ENCODE assay signal across 8 cellular contexts in genomic region chr2:29309090-29310054, GRCh38.
DNase-seq lines count a peak whose midpoint lies in the region; ATAC-seq and TF ChIP-seq lines count a peak whose summit lies in the region.

No MANE protein-coding gene starts in this region.

- TF ChIP-seq CTCF in AG04450 (IDR thresholded peaks at IDR 0.05; ENCODE audit: low read depth, low read length) (peak; percentile 89), GM12872 (IDR thresholded peaks at IDR 0.05; ENCODE audit: insufficient read depth, low read depth, low read length) (peak; percentile 92), glutamatergic neuron (IDR thresholded peaks at IDR 0.05; ENCODE audit: partially characterized antibody, unreplicated experiment) (peak; percentile 68)

- H3K27ac ChIP-seq in AG04450 (ENCODE audit: low read depth, low read length) = no peak overlapping the region

- DNase-seq in AG04450 (ENCODE audit: low read depth, low spot score) = peak; percentile 34
- peak; percentile 55 for DNase-seq in NOMO-1 treated with DMSO at 0.1 percent for 48 hours (lab: John Stamatoyannopoulos, UW; ENCODE audit: unreplicated experiment)
- DNase-seq in activated naive CD4-positive, alpha-beta T cell treated with anti-CD3 and anti-CD28 coated beads, Interleukin-2, amount 50 U/mL, for 72 hours (ENCODE audit: low spot score in 2 of 2) = peak in 1 of 2 donors; percentile 59
- peak; percentile 24 for DNase-seq in glutamatergic neuron
- peak; percentile 79 for DNase-seq in pons (ENCODE audit: low spot score)
- DNase-seq in GOT3 (lab: John Stamatoyannopoulos, UW) = no peak

- peaks cover 20% of the 10 kb centered on the region for H3K27me3 ChIP-seq in AG04450 (ENCODE audit: control insufficient read depth, insufficient read depth, low read length)

- POLR2A ChIA-PET in AG04450 (lab: Yijun Ruan, JAX) = no interaction called here

- H3K9me3 ChIP-seq in AG04450 (ENCODE audit: control insufficient read depth, insufficient read depth, low read length) = no peaks in the 10 kb centered on the region

- H3K4me1 Mint-ChIP-seq in glutamatergic neuron (ENCODE audit: low read depth, unreplicated experiment) = peaks cover 24% of the 10 kb centered on the region

- no peak overlapping the region for H3K4me3 Mint-ChIP-seq in glutamatergic neuron (ENCODE audit: unreplicated experiment)

- no peaks in the 10 kb centered on the region for H3K36me3 Mint-ChIP-seq in activated naive CD4-positive, alpha-beta T cell treated with anti-CD3 and anti-CD28 coated beads, Interleukin-2, amount 50 U/mL, for 72 hours
- H3K36me3 Mint-ChIP-seq in glutamatergic neuron (ENCODE audit: unreplicated experiment) = no peaks in the 10 kb centered on the region

- no peak overlapping the region for H3K4me3 ChIP-seq in AG04450 (ENCODE audit: low read depth, low read length)

- H3K27me3 Mint-ChIP-seq in glutamatergic neuron (ENCODE audit: unreplicated experiment) = no peaks in the 10 kb centered on the region

- ATAC-seq in HG03354 (IDR thresholded peaks at IDR 0.05; ENCODE audit: poor library complexity, severe bottlenecking, unreplicated experiment) = peak; percentile 80
- ATAC-seq in activated naive CD4-positive, alpha-beta T cell treated with anti-CD3 and anti-CD28 coated beads, Interleukin-2, amount 50 U/mL, for 72 hours = peak; percentile 76 to 86

- no peaks in the 10 kb centered on the region for H3K9me3 Mint-ChIP-seq in activated naive CD4-positive, alpha-beta T cell treated with anti-CD3 and anti-CD28 coated beads, Interleukin-2, amount 50 U/mL, for 72 hours
- H3K9me3 Mint-ChIP-seq in glutamatergic neuron (ENCODE audit: unreplicated experiment) = peaks cover 7% of the 10 kb centered on the region

- no peak overlapping the region for H3K27ac Mint-ChIP-seq in activated naive CD4-positive, alpha-beta T cell treated with anti-CD3 and anti-CD28 coated beads, Interleukin-2, amount 50 U/mL, for 72 hours
- no peak overlapping the region for H3K27ac Mint-ChIP-seq in glutamatergic neuron (ENCODE audit: unreplicated experiment)

- CTCF ChIA-PET in AG04450 (lab: Charles Lee) = interaction anchor here (0.6 to 2.9 kb wide), 44 partner anchors 8 to 763 kb away, joined by 3 to 51 read pairs (median 3); no protein-coding TSS in a partner anchor
